1 cellular context compared by ENCODE assay signal in the genomic region with DNA sequence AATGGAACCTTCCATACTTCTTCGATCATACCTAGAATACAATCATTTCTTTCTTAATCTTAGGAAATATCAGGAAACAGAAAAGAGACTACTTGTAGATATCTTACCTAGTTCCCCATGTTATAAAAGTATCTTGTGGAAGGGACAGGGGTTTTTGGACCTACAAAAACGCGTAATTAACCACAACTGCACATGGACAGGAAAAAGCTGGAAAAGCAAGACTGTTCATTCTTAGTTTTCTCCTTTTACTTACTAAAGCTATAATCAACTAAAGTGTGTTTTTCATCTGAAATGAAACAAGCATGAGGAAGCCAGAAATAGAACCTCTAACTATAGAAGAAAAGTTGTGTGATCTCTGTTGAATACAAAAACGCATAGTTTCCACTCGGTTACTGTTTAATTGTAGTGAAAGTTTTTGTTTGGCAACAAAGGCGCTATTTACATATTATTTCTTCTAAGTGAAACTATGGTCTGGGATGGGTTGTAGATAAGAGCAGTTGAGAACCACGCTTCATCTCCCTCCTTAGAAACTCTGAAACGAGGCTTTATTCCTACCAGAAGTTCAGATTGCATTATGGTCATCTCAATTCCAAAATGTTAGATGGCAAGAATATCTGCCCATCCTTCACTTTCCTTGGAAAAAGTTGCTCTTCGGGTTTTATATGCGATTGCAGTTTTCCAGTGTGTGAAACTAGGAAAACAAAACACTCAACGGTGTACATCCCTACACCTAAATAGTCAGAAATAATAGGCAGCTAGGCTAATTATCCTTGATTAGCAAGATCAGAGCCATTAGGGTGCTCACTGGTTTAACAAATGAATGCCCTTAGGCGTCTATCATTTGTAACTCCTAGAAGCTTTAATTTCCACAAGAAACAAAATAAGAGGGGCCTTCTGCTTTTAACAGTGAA.
TF ChIP-seq lines count a peak whose summit lies in the region.

No MANE protein-coding gene starts in this region.

TF ChIP-seq in HepG2, 621 proteins besides CTCF, POLR2A, EP300 and RAD21 (continued from another document):
- TF ChIP-seq IKZF4 (CRISPR knock-in tag; IDR thresholded peaks at IDR 0.05; ENCODE audit: borderline replicate concordance, low read depth, not compliant biosample characterization) = peak; percentile 3
- TF ChIP-seq POLR2AphosphoS5 (IDR thresholded peaks at IDR 0.05; ENCODE audit: low read depth, low read length) = no peak
- no peak for TF ChIP-seq ZNF451 (CRISPR knock-in tag; IDR thresholded peaks at IDR 0.05)
